In genomic region chr22:35314161-35314942, GRCh38 we compare ENCODE assay signal across 10 cellular contexts. TPM values are rescaled to one million over a fixed set of nuclear protein-coding genes. Genes with fewer than 3 reads are reported as not detected.
DNase-seq lines count a peak whose midpoint lies in the region; ATAC-seq and TF ChIP-seq lines count a peak whose summit lies in the region.
"Had no signal": no experiment of that assay in that cellular context is flagged by ENCODE, and none has a peak within 500 bp of the region (broad histone marks: within the 10 kb centered on the region; RNA-seq: fewer than 3 reads in every experiment).

No MANE protein-coding gene starts in this region.

- H3K4me3 ChIP-seq in heart right ventricle (no peak overlapping the region), spleen (no peak overlapping the region)
- H3K4me3 ChIP-seq: A549, testis had no signal

- TF ChIP-seq POLR2A in spleen (IDR thresholded peaks at IDR 0.05) = no peak

- intact Hi-C loops in heart right ventricle (cut with DNase I) = no loop called here
- intact Hi-C loops in spleen (cut with DNase I; ENCODE audit: low total_unique reads) = no loop called here

- peaks cover 14 to 75% (median 58%) of the 10 kb centered on the region in 9 donors for H3K4me1 ChIP-seq in heart right ventricle
- peaks cover 16 to 68% (median 55%) of the 10 kb centered on the region in 6 donors for H3K4me1 ChIP-seq in spleen

- H3K9me3 ChIP-seq in heart right ventricle (no peaks in the 10 kb centered on the region), spleen (no peaks in the 10 kb centered on the region)
- H3K9me3 ChIP-seq: A549, testis had no signal

- no peak for TF ChIP-seq CTCF in heart right ventricle (IDR thresholded peaks at IDR 0.05)
- TF ChIP-seq CTCF in spleen (IDR thresholded peaks at IDR 0.05 in 8 of 11, conservative IDR thresholded peaks at IDR 0.05 in 3 of 11) = no peak
- TF ChIP-seq CTCF in GM10266 (IDR thresholded peaks at IDR 0.05; ENCODE audit: control insufficient read depth, insufficient read depth, low read depth, missing control alignments) = no peak

- peak; percentile 9 to 61 (median 50) for ATAC-seq in heart right ventricle
- no peak for ATAC-seq in GM18861 (IDR thresholded peaks at IDR 0.05; ENCODE audit: unreplicated experiment)

- 57 to 68% methylated on average over 16 of the region's 16 CpGs for WGBS in heart right ventricle, 2 donors
- WGBS in spleen, 5 donors = 77 to 87% (median 81%) methylated on average over 16 of the region's 16 CpGs

- H3K36me3 ChIP-seq in heart right ventricle = peaks cover 0 to 59% (median 16%) of the 10 kb centered on the region in 9 donors
- peaks cover 0 to 80% (median 31%) of the 10 kb centered on the region in 6 donors for H3K36me3 ChIP-seq in spleen

- H3K27ac ChIP-seq in heart right ventricle (peak overlapping the region; percentile 81 to 93 (median 86)), spleen (peak overlapping the region in 4 of 8 donors; percentile 65 to 72 (median 72))
- H3K27ac ChIP-seq: testis had no signal

- no peaks in the 10 kb centered on the region for H3K27me3 ChIP-seq in heart right ventricle
- H3K27me3 ChIP-seq in spleen (replicated peaks in 1 of 7) = no peaks in the 10 kb centered on the region
- H3K27me3 ChIP-seq: testis had no signal

- DNase-seq in NCI-H2107 treated with DMSO at 0.1 percent for 48 hours (lab: John Stamatoyannopoulos, UW; ENCODE audit: unreplicated experiment) = peak; percentile 30
- no peak for DNase-seq in NCI-H2107 (lab: John Stamatoyannopoulos, UW)
- DNase-seq in SW480 (ENCODE audit: low spot score) = peak; percentile 20
- DNase-seq in heart right ventricle = peak in 1 of 2 donors; percentile 45
- peak; percentile 67 for DNase-seq in spleen
- no peak for DNase-seq in GM10266 (ENCODE audit: extremely low spot score)
- no peak for DNase-seq in NCI-H2227 (lab: John Stamatoyannopoulos, UW; ENCODE audit: unreplicated experiment)
- DNase-seq: testis had no signal

RNA-seq across cellular contexts. Expression of gene TOM1, which starts 14.7 kb away (rescaled TPM):
- total RNA-seq in heart right ventricle (10 to 100 TPM; 51.1 to 72.5 (median 62.6) TPM), spleen (10 to 100 TPM; 48.2 to 92.1 (median 56.1) TPM)
- polyA plus RNA-seq in heart right ventricle (10 to 100 TPM; 55.0 to 64.6 TPM), spleen (10 to 100 TPM; 19.9 to 44.4 (median 34.2) TPM)

RNA-seq across cellular contexts. Expression of gene HMGXB4, which starts 57.1 kb away (rescaled TPM):
- total RNA-seq in heart right ventricle = 10 to 100 TPM in 5 of 10 donors, 1 to 10 TPM in 5; 8.0 to 13.0 (median 10.1) TPM
- polyA plus RNA-seq in heart right ventricle = 1 to 10 TPM; 3.6 to 6.9 TPM
- total RNA-seq in spleen = 10 to 100 TPM; 18.1 to 24.6 (median 21.5) TPM
- 1 to 10 TPM; 4.0 to 6.9 (median 4.2) TPM for polyA plus RNA-seq in spleen

Comparison
In these comparisons a context has a peak if more than half of its experiments do, and no peak if none do; other contexts are left out.
1. DNase-seq: peak in NCI-H2107 treated with DMSO at 0.1 percent for 48 hours (single experiment), SW480 (single experiment) and spleen (single experiment); none in NCI-H2107 (single experiment), GM10266 (single experiment) and NCI-H2227 (single experiment).